21 cellular contexts compared by ENCODE assay signal in genomic region chr15:77869021-77869895, GRCh38.
DNase-seq lines count a peak whose midpoint lies in the region; ATAC-seq, FAIRE-seq and TF ChIP-seq lines count a peak whose summit lies in the region.
"Had no signal": no experiment of that assay in that cellular context is flagged by ENCODE, and none has a peak within 500 bp of the region (broad histone marks: within the 10 kb centered on the region; RNA-seq: fewer than 3 reads in every experiment).

No MANE protein-coding gene starts in this region.

- no peak for TF ChIP-seq RAD21 in SK-N-SH (IDR thresholded peaks at IDR 0.05; ENCODE audit: low read length)

- H3K9me3 ChIP-seq in SK-N-SH, result no peaks in the 10 kb centered on the region
- H3K9me3 ChIP-seq in kidney (ENCODE audit: control insufficient read depth in 1 of 2, low read length in 2 of 2), result no peaks in the 10 kb centered on the region
- H3K9me3 ChIP-seq in skeletal muscle satellite cell (replicated peaks; ENCODE audit: low read length), result no peaks in the 10 kb centered on the region

- POLR2A ChIA-PET in activated naive CD8-positive, alpha-beta T cell treated with anti-CD3 and anti-CD28 coated beads, Interleukin-2, amount 10 ng/mL, durations not matched to agents 7 days and 5 days (lab: Charles Lee), result no interaction called here
- POLR2A ChIA-PET in SK-N-SH (lab: Yijun Ruan, JAX), result no interaction called here

- H3K36me3 ChIP-seq in SK-N-SH (replicated peaks in 1 of 2; ENCODE audit: control insufficient read depth in 1 of 2, insufficient read depth in 2 of 2, low read length in 1 of 2) (no peaks in the 10 kb centered on the region), kidney (ENCODE audit: control insufficient read depth in 1 of 2, insufficient read depth in 2 of 2, low read length in 2 of 2) (no peaks in the 10 kb centered on the region), skeletal muscle satellite cell (ENCODE audit: insufficient read depth, low read length) (no peaks in the 10 kb centered on the region)

- H3F3A ChIP-seq in SK-N-SH (replicated peaks; ENCODE audit: insufficient read depth), result no peaks in the 10 kb centered on the region

- intact Hi-C loops in kidney (cut with DNase I), result no loop called here

- H3K27me3 ChIP-seq in SK-N-SH (ENCODE audit: insufficient read depth) (no peaks in the 10 kb centered on the region), skeletal muscle satellite cell (ENCODE audit: control insufficient read depth, insufficient read depth, low read length) (peaks cover 8% of the 10 kb centered on the region)

- H3K4me3 ChIP-seq in SK-N-SH (ENCODE audit: low read depth in 2 of 2, low read length in 1 of 2), result no peak overlapping the region
- no peak overlapping the region for H3K4me3 ChIP-seq in kidney (ENCODE audit: low read length in 2 of 2)
- no peak overlapping the region for H3K4me3 ChIP-seq in skeletal muscle satellite cell (ENCODE audit: low read length)

- no peak for FAIRE-seq in kidney (lab: Jason Lieb, UNC)
- FAIRE-seq: A204.1, islet of Langerhans had no signal

- H3K36me3 Mint-ChIP-seq in activated naive CD8-positive, alpha-beta T cell treated with anti-CD3 and anti-CD28 coated beads, Interleukin-2, amount 10 ng/mL, durations not matched to agents 7 days and 5 days, result no peaks in the 10 kb centered on the region
- H3K36me3 Mint-ChIP-seq in activated naive CD8-positive, alpha-beta T cell treated with anti-CD3 and anti-CD28 coated beads, Interleukin-2, amount 50 U/mL, for 24 hours (ENCODE audit: low read depth), result no peaks in the 10 kb centered on the region
- H3K36me3 Mint-ChIP-seq: WTC11 had no signal

- no peaks in the 10 kb centered on the region for H3K79me2 ChIP-seq in SK-N-SH (ENCODE audit: insufficient read depth)

- CTCF ChIA-PET in SK-N-SH (lab: Yijun Ruan, JAX), result interaction anchor here (0.7 to 1.4 kb wide), 5 partner anchors 12 to 767 kb away, joined by 3 to 31 read pairs (median 12); no protein-coding TSS in a partner anchor

- H3K9ac ChIP-seq in SK-N-SH (no peak overlapping the region), kidney (ENCODE audit: low read length in 2 of 2) (no peak overlapping the region), skeletal muscle satellite cell (ENCODE audit: low read depth, low read length) (no peak overlapping the region)
- H3K9ac ChIP-seq: KMS-11 had no signal

- H3K9me3 Mint-ChIP-seq in activated naive CD8-positive, alpha-beta T cell treated with anti-CD3 and anti-CD28 coated beads, Interleukin-2, amount 10 ng/mL, durations not matched to agents 7 days and 5 days, result no peaks in the 10 kb centered on the region
- H3K9me3 Mint-ChIP-seq in activated naive CD8-positive, alpha-beta T cell treated with anti-CD3 and anti-CD28 coated beads, Interleukin-2, amount 50 U/mL, for 24 hours, result no peaks in the 10 kb centered on the region
- H3K9me3 Mint-ChIP-seq: central memory CD8-positive, alpha-beta T cell; H9; WTC11 had no signal

- no peak overlapping the region for H3K4me3 Mint-ChIP-seq in activated naive CD8-positive, alpha-beta T cell treated with anti-CD3 and anti-CD28 coated beads, Interleukin-2, amount 10 ng/mL, durations not matched to agents 7 days and 5 days
- H3K4me3 Mint-ChIP-seq in activated naive CD8-positive, alpha-beta T cell treated with anti-CD3 and anti-CD28 coated beads, Interleukin-2, amount 50 U/mL, for 24 hours, result no peak overlapping the region
- H3K4me3 Mint-ChIP-seq: central memory CD8-positive, alpha-beta T cell; H9; WTC11 had no signal

- H3K27ac Mint-ChIP-seq in activated naive CD8-positive, alpha-beta T cell treated with anti-CD3 and anti-CD28 coated beads, Interleukin-2, amount 10 ng/mL, durations not matched to agents 7 days and 5 days, result no peak overlapping the region
- no peak overlapping the region for H3K27ac Mint-ChIP-seq in activated naive CD8-positive, alpha-beta T cell treated with anti-CD3 and anti-CD28 coated beads, Interleukin-2, amount 50 U/mL, for 24 hours
- H3K27ac Mint-ChIP-seq: H9, WTC11 had no signal

- H3K27ac ChIP-seq in SK-N-SH (ENCODE audit: low read depth in 2 of 2, low read length in 1 of 2) (no peak overlapping the region), kidney (ENCODE audit: low read depth in 2 of 2, low read length in 2 of 2) (no peak overlapping the region)
- H3K27ac ChIP-seq: KMS-11 had no signal

- H3K4me2 ChIP-seq in SK-N-SH (no peak overlapping the region), skeletal muscle satellite cell (ENCODE audit: low read length) (peak overlapping the region; percentile 15)
- H3K4me2 ChIP-seq: KMS-11 had no signal

- no peaks in the 10 kb centered on the region for H3K27me3 Mint-ChIP-seq in activated naive CD8-positive, alpha-beta T cell treated with anti-CD3 and anti-CD28 coated beads, Interleukin-2, amount 10 ng/mL, durations not matched to agents 7 days and 5 days
- H3K27me3 Mint-ChIP-seq in activated naive CD8-positive, alpha-beta T cell treated with anti-CD3 and anti-CD28 coated beads, Interleukin-2, amount 50 U/mL, for 24 hours, result no peaks in the 10 kb centered on the region

- H4K20me1 ChIP-seq in SK-N-SH (ENCODE audit: insufficient read depth), result no peaks in the 10 kb centered on the region

- no peak for TF ChIP-seq EP300 in SK-N-SH (IDR thresholded peaks at IDR 0.05; ENCODE audit: borderline replicate concordance in 1 of 2, low read depth in 1 of 2, low read length in 1 of 2)

- H3K4me1 Mint-ChIP-seq in activated naive CD8-positive, alpha-beta T cell treated with anti-CD3 and anti-CD28 coated beads, Interleukin-2, amount 10 ng/mL, durations not matched to agents 7 days and 5 days, result no peaks in the 10 kb centered on the region
- H3K4me1 Mint-ChIP-seq in activated naive CD8-positive, alpha-beta T cell treated with anti-CD3 and anti-CD28 coated beads, Interleukin-2, amount 50 U/mL, for 24 hours, result no peaks in the 10 kb centered on the region
- H3K4me1 Mint-ChIP-seq: central memory CD8-positive, alpha-beta T cell had no signal

- DNase-seq in activated naive CD8-positive, alpha-beta T cell treated with anti-CD3 and anti-CD28 coated beads, Interleukin-2, amount 10 ng/mL, durations not matched to agents 7 days and 5 days, result peak; percentile 19
- DNase-seq in activated naive CD8-positive, alpha-beta T cell treated with anti-CD3 and anti-CD28 coated beads, Interleukin-2, amount 50 U/mL, for 24 hours, result no peak
- DNase-seq in SK-N-SH (no peak), kidney (peak; percentile 35), ureter (ENCODE audit: low spot score) (no peak), ecto neural progenitor cell (ENCODE audit: low spot score) (no peak)
- DNase-seq: activated naive CD4-positive, alpha-beta T cell treated with anti-CD3 and anti-CD28 coated beads, Interleukin-2, amount 50 U/mL, for 16 hours; COR-L47; glutamatergic neuron; H9; NCI-H1436; NCI-H510A; OCI-M1; stimulated activated CD4-positive, alpha-beta T cell treated with anti-CD3 and anti-CD28 coated beads, Interleukin-4, amount 100 ng/mL, for 24 hours had no signal

- peaks cover 3 to 7% of the 10 kb centered on the region in 2 experiments; a peak in 3 of 4 replicates for H3K4me1 ChIP-seq in SK-N-SH (ENCODE audit: control insufficient read depth in 1 of 2, insufficient read depth in 2 of 2, low read depth in 1 of 2, low read length in 1 of 2)
- H3K4me1 ChIP-seq in kidney (ENCODE audit: control insufficient read depth in 1 of 2, insufficient read depth in 1 of 2, low read depth in 1 of 2, low read length in 2 of 2), result no peaks in the 10 kb centered on the region
- peaks cover 11% of the 10 kb centered on the region for H3K4me1 ChIP-seq in skeletal muscle satellite cell (ENCODE audit: control insufficient read depth, insufficient read depth, low read length)

- no peak overlapping the region for H2AFZ ChIP-seq in SK-N-SH (ENCODE audit: low read depth)

- no peak for ATAC-seq in activated naive CD8-positive, alpha-beta T cell treated with anti-CD3 and anti-CD28 coated beads, Interleukin-2, amount 10 ng/mL, durations not matched to agents 7 days and 5 days (ENCODE audit: low read depth)
- no peak for ATAC-seq in activated naive CD8-positive, alpha-beta T cell treated with anti-CD3 and anti-CD28 coated beads, Interleukin-2, amount 50 U/mL, for 24 hours
- no peak for ATAC-seq in HG02763 (IDR thresholded peaks at IDR 0.05; ENCODE audit: unreplicated experiment)
- ATAC-seq: WTC11 had no signal

- no peaks in the 10 kb centered on the region for H3K9me2 ChIP-seq in SK-N-SH

- TF ChIP-seq CTCF in SK-N-SH (IDR thresholded peaks at IDR 0.05) (no peak), kidney (IDR thresholded peaks at IDR 0.05; ENCODE audit: borderline replicate concordance, extremely low read depth, insufficient read depth) (no peak)

- WGBS in SK-N-SH (ENCODE audit: low lambda C conversion rate), result 90% methylated on average over 2 of the region's 17 CpGs

TF ChIP-seq in SK-N-SH, 30 proteins besides CTCF, POLR2A, EP300 and RAD21:
- TF ChIP-seq EZH2phosphoT487 (IDR thresholded peaks at IDR 0.05; ENCODE audit: borderline replicate concordance, low read depth) (no peak), POLR2AphosphoS5 (IDR thresholded peaks at IDR 0.05; ENCODE audit: low read depth, low read length) (no peak), TCF12 (IDR thresholded peaks at IDR 0.05) (peak; percentile 32; the same call in 1 of the 2 replicates), JUND (IDR thresholded peaks at IDR 0.05) (no peak), USF1 (IDR thresholded peaks at IDR 0.05; ENCODE audit: borderline replicate concordance, low read depth) (no peak), CHD2 (IDR thresholded peaks at IDR 0.05; ENCODE audit: low read length, partially characterized antibody) (no peak), MEF2A (IDR thresholded peaks at IDR 0.05; ENCODE audit: borderline replicate concordance, low read depth) (no peak), RFX5 (IDR thresholded peaks at IDR 0.05; ENCODE audit: low read length) (no peak), SMC3 (IDR thresholded peaks at IDR 0.05; ENCODE audit: low read depth, low read length) (no peak)
- TF ChIP-seq, protein P1, sequence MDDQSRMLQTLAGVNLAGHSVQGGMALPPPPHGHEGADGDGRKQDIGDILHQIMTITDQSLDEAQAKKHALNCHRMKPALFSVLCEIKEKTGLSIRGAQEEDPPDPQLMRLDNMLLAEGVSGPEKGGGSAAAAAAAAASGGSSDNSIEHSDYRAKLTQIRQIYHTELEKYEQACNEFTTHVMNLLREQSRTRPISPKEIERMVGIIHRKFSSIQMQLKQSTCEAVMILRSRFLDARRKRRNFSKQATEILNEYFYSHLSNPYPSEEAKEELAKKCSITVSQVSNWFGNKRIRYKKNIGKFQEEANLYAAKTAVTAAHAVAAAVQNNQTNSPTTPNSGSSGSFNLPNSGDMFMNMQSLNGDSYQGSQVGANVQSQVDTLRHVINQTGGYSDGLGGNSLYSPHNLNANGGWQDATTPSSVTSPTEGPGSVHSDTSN (IDR thresholded peaks at IDR 0.05), result peak; percentile 91

Comparison
In these comparisons a context has a peak if more than half of its experiments do, and no peak if none do; other contexts are left out.
1. DNase-seq: peak in activated naive CD8-positive, alpha-beta T cell treated with anti-CD3 and anti-CD28 coated beads, Interleukin-2, amount 10 ng/mL, durations not matched to agents 7 days and 5 days (single experiment) and kidney (single experiment); none in activated naive CD8-positive, alpha-beta T cell treated with anti-CD3 and anti-CD28 coated beads, Interleukin-2, amount 50 U/mL, for 24 hours (single experiment), SK-N-SH (single experiment), ureter (single experiment) and ecto neural progenitor cell (single experiment).